Comparison of ENCODE assay signal across 8 cellular contexts in genomic region chr3:55485208-55485791, GRCh38. TPM values are rescaled to one million over a fixed set of nuclear protein-coding genes. Genes with fewer than 3 reads are reported as not detected.
DNase-seq lines count a peak whose midpoint lies in the region; ATAC-seq and FAIRE-seq lines count a peak whose summit lies in the region.

No MANE protein-coding gene starts in this region.

- H3K36me3 ChIP-seq in aorta (ENCODE audit: control insufficient read depth in 1 of 2, insufficient read depth in 2 of 2, low read length in 1 of 2): no peaks in the 10 kb centered on the region

- ATAC-seq in HG02571 (IDR thresholded peaks at IDR 0.05; ENCODE audit: unreplicated experiment) (peak; percentile 63), aorta (ENCODE audit: low FRiP score) (peak; percentile 81)

- no peaks in the 10 kb centered on the region for H3K4me1 ChIP-seq in aorta (ENCODE audit: control insufficient read depth in 1 of 2, insufficient read depth in 2 of 2, low read length in 2 of 2)

- intact Hi-C loops in aorta (cut with DNase I): loop anchor here (2.0 to 10.0 kb wide), 4 partner anchors 262 to 1010 kb away; no protein-coding TSS in a partner anchor

- H3K9me3 ChIP-seq in aorta (ENCODE audit: control insufficient read depth, low read length): no peaks in the 10 kb centered on the region

- no peak overlapping the region for H3K4me3 ChIP-seq in aorta (ENCODE audit: low read length in 2 of 2)

- no peak for FAIRE-seq in frontal cortex (lab: Jason Lieb, UNC)

- WGBS in aorta, 2 donors: 11 to 23% methylated on average over 22 to 40 of the region's 40 CpGs

- H3K27me3 ChIP-seq in aorta (ENCODE audit: control insufficient read depth in 1 of 2, insufficient read depth in 2 of 2, low read length in 1 of 2): peaks cover 0 to 1% of the 10 kb centered on the region in 2 donors

- DNase-seq in NCI-H524 (lab: John Stamatoyannopoulos, UW): peak; percentile 57 to 70
- DNase-seq in NCI-H524 treated with DMSO at 0.1 percent for 48 hours (lab: John Stamatoyannopoulos, UW): no peak
- peak; percentile 27 for DNase-seq in NCI-H1694 (lab: John Stamatoyannopoulos, UW)
- peak; percentile 80 for DNase-seq in activated CD8-positive, alpha-beta memory T cell treated with anti-CD3 and anti-CD28 coated beads, Interleukin-2, amount 50 U/mL, for 48 hours
- DNase-seq in frontal cortex (ENCODE audit: low spot score in 2 of 2): peak; percentile 83 to 86
- peak in 49 of 56 donors; percentile 15 to 83 (median 50) for DNase-seq in nucleus accumbens (lab: John Stamatoyannopoulos, UW)
- DNase-seq in aorta: peak; percentile 77 to 90

- H3K27ac ChIP-seq in aorta (ENCODE audit: low read depth in 1 of 2, low read length in 2 of 2): no peak overlapping the region

RNA-seq across cellular contexts. Expression of gene WNT5A, which starts 1.8 kb away (rescaled TPM):
- total RNA-seq in frontal cortex (7.3 TPM), aorta (10 to 100 TPM in 1 of 2 donors, under 1 TPM in 1; 0.52 to 10.6 TPM)
- under 1 TPM; 0.13 to 0.33 TPM for polyA plus RNA-seq in aorta
